8 cellular contexts compared by ENCODE assay signal in genomic region chr7:127651556-127652332, GRCh38. TPM values are rescaled to one million over a fixed set of nuclear protein-coding genes. Genes with fewer than 3 reads are reported as not detected.
DNase-seq lines count a peak whose midpoint lies in the region; ATAC-seq, FAIRE-seq and TF ChIP-seq lines count a peak whose summit lies in the region.

TSS of gene SND1 (plus strand) at chr7:127652194. CDS start at chr7:127652374, 180 bp downstream.

- peak; percentile 45; the same call in 1 of the 2 replicates for TF ChIP-seq RAD21 in HepG2 (CRISPR knock-in tag; IDR thresholded peaks at IDR 0.05)

- in situ Hi-C loops in HepG2 (cut with HindIII; ENCODE audit: extremely low pct_ligation_motif_present, low pct_unique_long_range_greater_than_20kb): loop anchor here (5.0 kb wide), 1 partner anchor 59 kb away; the partner anchor contains the start of gene FSCN3

- ATAC-seq in GM19438 (IDR thresholded peaks at IDR 0.05; ENCODE audit: low read depth, unreplicated experiment) (peak; percentile 95), HG03575 (IDR thresholded peaks at IDR 0.05; ENCODE audit: extremely low read depth, insufficient number of reproducible peaks, low FRiP score, unreplicated experiment) (peak; percentile 93), HepG2 (peak; percentile 96)

- peak within 1 kb of the TSS; percentile 88 for H3K27ac ChIP-seq in HepG2 (ENCODE audit: extremely low read length, insufficient read depth, low read length)

- peak; percentile 98 for DNase-seq in CD1c-positive myeloid dendritic cell (ENCODE audit: extremely low spot score)
- peak; percentile 99 for DNase-seq in NCI-H82 treated with DMSO at 0.1 percent for 48 hours (lab: John Stamatoyannopoulos, UW; ENCODE audit: unreplicated experiment)
- peak; percentile 100 for DNase-seq in activated CD4-positive, alpha-beta memory T cell treated with anti-CD3 and anti-CD28 coated beads for 36 hours
- DNase-seq in dermis microvascular lymphatic vessel endothelial cell (ENCODE audit: low read depth in 2 of 2): peak; percentile 98 to 99
- DNase-seq in HepG2 (ENCODE audit: low spot score): peak; percentile 99
- DNase-seq in stimulated activated CD4-positive, alpha-beta T cell treated with anti-CD3 and anti-CD28 coated beads, Interleukin-4, amount 100 ng/mL, for 24 hours: peak; percentile 99

- intact Hi-C loops in activated CD4-positive, alpha-beta memory T cell treated with anti-CD3 and anti-CD28 coated beads for 36 hours (cut with micrococcal nuclease): loop anchor here (1.0 to 5.0 kb wide), 9 partner anchors 16 to 949 kb away; partner anchors contain the start of genes GCC1, HILPDA, IMPDH1 and ZNF800
- intact Hi-C loops in HepG2 (cut with micrococcal nuclease; ENCODE audit: unreplicated experiment): loop anchor here (10.0 kb wide), 2 partner anchors 67 to 257 kb away; partner anchors contain the start of genes ARF5, GCC1 and ZNF800

- H3K9me3 Mint-ChIP-seq in activated CD4-positive, alpha-beta memory T cell treated with anti-CD3 and anti-CD28 coated beads for 36 hours: no peaks in the 10 kb centered on the region

- H3K27me3 Mint-ChIP-seq in activated CD4-positive, alpha-beta memory T cell treated with anti-CD3 and anti-CD28 coated beads for 36 hours: no peaks in the 10 kb centered on the region

- peaks cover 1 to 10% of the 10 kb centered on the region in 2 experiments; a peak in 2 of 5 replicates for H3K36me3 ChIP-seq in HepG2 (replicated peaks in 1 of 2; ENCODE audit: control insufficient read depth in 1 of 2, insufficient read depth in 2 of 2, low read length in 2 of 2)

- peak within 1 kb of the TSS; percentile 94 for H3K27ac Mint-ChIP-seq in activated CD4-positive, alpha-beta memory T cell treated with anti-CD3 and anti-CD28 coated beads for 36 hours

- POLR2A ChIA-PET in activated CD4-positive, alpha-beta memory T cell treated with anti-CD3 and anti-CD28 coated beads for 36 hours (lab: Charles Lee): interaction anchor here (0.9 to 2.0 kb wide), 3 partner anchors 65 to 67 kb away, joined by 3 to 5 read pairs (median 3); partner anchors contain the start of gene GCC1
- POLR2A ChIA-PET in HepG2 (lab: Yijun Ruan, JAX): interaction anchor here (0.6 to 1.0 kb wide), 2 partner anchors 26 to 69 kb away, joined by 3 to 4 read pairs; no protein-coding TSS in a partner anchor

- peaks cover 33% of the 10 kb centered on the region for H4K20me1 ChIP-seq in HepG2 (ENCODE audit: insufficient read depth, low read length)

- BruUV-seq in HepG2 (replicated peaks; lab: Mats Ljungman, UMichigan): no TSS peak

- FAIRE-seq in HepG2 (lab: Jason Lieb, UNC): no peak

- H3K36me3 Mint-ChIP-seq in activated CD4-positive, alpha-beta memory T cell treated with anti-CD3 and anti-CD28 coated beads for 36 hours: peaks cover 25% of the 10 kb centered on the region

- H3K4me1 Mint-ChIP-seq in activated CD4-positive, alpha-beta memory T cell treated with anti-CD3 and anti-CD28 coated beads for 36 hours (ENCODE audit: low read depth): peaks cover 31% of the 10 kb centered on the region

- peak within 1 kb of the TSS; percentile 86 to 98 (median 98) for H3K4me3 ChIP-seq in HepG2 (replicated peaks in 1 of 3; ENCODE audit: insufficient read depth in 1 of 3, low read depth in 2 of 3, low read length in 3 of 3)

- peak within 1 kb of the TSS; percentile 60 for H2AFZ ChIP-seq in HepG2 (ENCODE audit: low read length)

- peak within 1 kb of the TSS; percentile 97 for H3K9ac ChIP-seq in HepG2 (ENCODE audit: insufficient read depth, low read depth, low read length)

- peaks cover 64% of the 10 kb centered on the region for H3K4me1 ChIP-seq in HepG2 (ENCODE audit: insufficient read depth, low read length)

- H3K79me2 ChIP-seq in HepG2 (ENCODE audit: insufficient read depth, low read length): peaks cover 47% of the 10 kb centered on the region

- TF ChIP-seq EP300 in HepG2 (IDR thresholded peaks at IDR 0.05; ENCODE audit: low read depth in 2 of 2, low read length in 2 of 2): no peak
- no peak for TF ChIP-seq EP300 in HepG2 (CRISPR knock-in tag; IDR thresholded peaks at IDR 0.05; ENCODE audit: borderline replicate concordance)

- WGBS in HepG2 (ENCODE audit: low lambda C conversion rate): 10% methylated on average over 31 of the region's 67 CpGs

- no peak for TF ChIP-seq CTCF in HepG2 (CRISPR knock-in tag; IDR thresholded peaks at IDR 0.05)

- H3K4me2 ChIP-seq in HepG2 (ENCODE audit: low read depth, low read length): peak within 1 kb of the TSS; percentile 83

- H3K4me3 Mint-ChIP-seq in activated CD4-positive, alpha-beta memory T cell treated with anti-CD3 and anti-CD28 coated beads for 36 hours: peak within 1 kb of the TSS; percentile 98

- CTCF ChIA-PET in activated CD4-positive, alpha-beta memory T cell treated with anti-CD3 and anti-CD28 coated beads for 36 hours (lab: Charles Lee): no interaction called here
- CTCF ChIA-PET in HepG2 (lab: Yijun Ruan, JAX; ENCODE audit: low intra/inter-chr PET ratio, low total read pairs): no interaction called here

- H3K27me3 ChIP-seq in HepG2 (ENCODE audit: control insufficient read depth in 1 of 2, insufficient read depth in 2 of 2, low read length in 2 of 2): no peaks in the 10 kb centered on the region; a peak in 1 of 5 replicates

- TF ChIP-seq POLR2A in HepG2 (IDR thresholded peaks at IDR 0.05; ENCODE audit: insufficient read depth in 1 of 2, low read depth in 2 of 2, low read length in 2 of 2): peak; percentile 90 to 93

- no peaks in the 10 kb centered on the region for H3K9me3 ChIP-seq in HepG2 (ENCODE audit: low read length)

TF ChIP-seq in HepG2, 621 proteins besides CTCF, POLR2A, EP300 and RAD21 (continues in another document):
- no peak for TF ChIP-seq SRSF4 (IDR thresholded peaks at IDR 0.05; ENCODE audit: low read depth, low read length, poor library complexity, severe bottlenecking)
- no peak for TF ChIP-seq ZNF260 (CRISPR knock-in tag; IDR thresholded peaks at IDR 0.05; ENCODE audit: borderline replicate concordance, low read depth)
- no peak for TF ChIP-seq NCOA1 (CRISPR knock-in tag; IDR thresholded peaks at IDR 0.05)
- peak; percentile 81 for TF ChIP-seq PHF20 (CRISPR knock-in tag; IDR thresholded peaks at IDR 0.05)
- no peak for TF ChIP-seq TBX3 (IDR thresholded peaks at IDR 0.05; ENCODE audit: borderline replicate concordance)
- TF ChIP-seq ZBED4 (CRISPR knock-in tag; IDR thresholded peaks at IDR 0.05; ENCODE audit: borderline replicate concordance): 0 out of 2 replicates have a peak, but pooled peaks have one; percentile 36
- peak; percentile 6 for TF ChIP-seq PRPF4 (IDR thresholded peaks at IDR 0.05; ENCODE audit: low read depth, low read length, poor library complexity, severe bottlenecking)
- no peak for TF ChIP-seq KDM4B (CRISPR knock-in tag; IDR thresholded peaks at IDR 0.05)

RNA-seq across cellular contexts. Expression of gene SND1, which starts in this region (rescaled TPM):
- 100 to 1,000 TPM; 208 to 235 TPM for total RNA-seq in activated CD4-positive, alpha-beta memory T cell treated with anti-CD3 and anti-CD28 coated beads for 36 hours
- total RNA-seq in dermis microvascular lymphatic vessel endothelial cell (139 and 165 TPM in 2 replicates), HepG2 (2016; rRNA removed; fragmentation: Illumina TruSeq; extraction: Trizol) (170 and 182 TPM in 2 replicates)
- total RNA-seq in HepG2 (2016; cell fraction: cytosol; rRNA removed; fragmentation: Illumina TruSeq; extraction: Trizol; ENCODE audit: low read depth): 34.5 and 40.2 TPM in 2 replicates
- 155 and 182 TPM in 2 replicates for total RNA-seq in HepG2 (2016; cell fraction: insoluble cytoplasmic fraction; rRNA removed; fragmentation: Illumina TruSeq; extraction: Trizol)
- total RNA-seq in HepG2 (2016; cell fraction: membrane; rRNA removed; fragmentation: Illumina TruSeq; extraction: Trizol): 84.3 and 94.4 TPM in 2 replicates
- 172 and 175 TPM in 2 replicates for total RNA-seq in HepG2 (2016; cell fraction: nucleus; rRNA removed; fragmentation: Illumina TruSeq; extraction: Trizol)
- 110 and 126 TPM in 2 replicates for polyA plus RNA-seq in HepG2 (2011; rRNA removed)
- 131 and 133 TPM in 2 replicates for polyA plus RNA-seq in HepG2 (2011; cell fraction: cytosol; rRNA removed)
- 69.2 and 72.7 TPM in 2 replicates for polyA plus RNA-seq in HepG2 (2011; cell fraction: nucleus; rRNA removed)
- 165 and 216 TPM in 2 replicates for polyA plus RNA-seq in HepG2 (2012)
- polyA plus RNA-seq in HepG2 (2016; cell fraction: cytosol; fragmentation: Illumina TruSeq; extraction: Trizol; ENCODE audit: low read depth): 22.2 and 26.2 TPM in 2 replicates
- 124 and 140 TPM in 2 replicates for polyA plus RNA-seq in HepG2 (2016; cell fraction: insoluble cytoplasmic fraction; fragmentation: Illumina TruSeq; extraction: Trizol; ENCODE audit: low read depth)
- polyA plus RNA-seq in HepG2 (2016; cell fraction: membrane; fragmentation: Illumina TruSeq; extraction: Trizol; ENCODE audit: low read depth): 49.9 and 61.8 TPM in 2 replicates
- polyA plus RNA-seq in HepG2 (2016; cell fraction: nucleus; fragmentation: Illumina TruSeq; extraction: Trizol; ENCODE audit: insufficient read depth, low read depth): 108 TPM in 2 replicates
- polyA minus RNA-seq in HepG2 (2011; rRNA and poly(A)+ RNA removed; ENCODE audit: low replicate concordance): 268 and 294 TPM in 2 replicates
- polyA minus RNA-seq in HepG2 (2011; cell fraction: cytosol; rRNA and poly(A)+ RNA removed): 168 and 188 TPM in 2 replicates
- polyA minus RNA-seq in HepG2 (2011; cell fraction: nucleus; rRNA and poly(A)+ RNA removed): 266 and 305 TPM in 2 replicates

Comparison
In these comparisons a context has a peak if more than half of its experiments do, and no peak if none do; other contexts are left out.
1. Peak in every context shown above with its lines: DNase-seq, ATAC-seq, H3K4me3 ChIP-seq and H3K27ac ChIP-seq.